ENCODE assay signal across 12 cellular contexts in genomic region chr12:120692524-120693033, GRCh38. TPM values are rescaled to one million over a fixed set of nuclear protein-coding genes. Genes with fewer than 3 reads are reported as not detected.
DNase-seq lines count a peak whose midpoint lies in the region; ATAC-seq and TF ChIP-seq lines count a peak whose summit lies in the region.
"Had no signal": no experiment of that assay in that cellular context is flagged by ENCODE, and none has a peak within 500 bp of the region (broad histone marks: within the 10 kb centered on the region; RNA-seq: fewer than 3 reads in every experiment).

No MANE protein-coding gene starts in this region.

- no peak overlapping the region for H2AFZ ChIP-seq in SK-N-SH (ENCODE audit: low read depth)

- DNase-seq in SK-N-SH (no peak), HFFc6 (no peak), colonic mucosa (no peak), nephron progenitor cell (no peak), esophagus squamous epithelium (lab: John Stamatoyannopoulos, UW) (no peak), cerebellar nuclear complex (lab: John Stamatoyannopoulos, UW) (no peak), tibial nerve (ENCODE audit: low spot score in 2 of 2) (no peak)
- DNase-seq: KBM-7; stimulated activated CD4-positive, alpha-beta T cell treated with anti-CD3 and anti-CD28 coated beads, Interleukin-4, amount 100 ng/mL, for 24 hours had no signal

- ATAC-seq in SK-N-SH treated with all-trans-retinoic acid at 6 μM for 48 hours: no peak
- ATAC-seq: Panc1 had no signal

- no peak overlapping the region for H3K4me2 ChIP-seq in SK-N-SH

- 76% methylated on average over 11 of the region's 11 CpGs for WGBS in SK-N-SH (ENCODE audit: low lambda C conversion rate)
- 71 to 72% methylated on average over 11 of the region's 11 CpGs for WGBS in esophagus squamous epithelium, 2 donors
- 78 to 79% methylated on average over 11 of the region's 11 CpGs for WGBS in tibial nerve, 2 donors

- no peak for TF ChIP-seq CTCF in SK-N-SH (IDR thresholded peaks at IDR 0.05)
- TF ChIP-seq CTCF in HFFc6 (IDR thresholded peaks at IDR 0.05): no peak
- no peak for TF ChIP-seq CTCF in colonic mucosa (IDR thresholded peaks at IDR 0.05)
- TF ChIP-seq CTCF in nephron progenitor cell (IDR thresholded peaks at IDR 0.05): no peak
- no peak for TF ChIP-seq CTCF in esophagus squamous epithelium (IDR thresholded peaks at IDR 0.05)
- no peak for TF ChIP-seq CTCF in tibial nerve (IDR thresholded peaks at IDR 0.05)

- H3K27ac Mint-ChIP-seq in HFFc6 (peak overlapping the region; percentile 22), nephron progenitor cell (peak overlapping the region; percentile 64)

- H3K9ac ChIP-seq in SK-N-SH (no peak overlapping the region), colonic mucosa (ENCODE audit: low read depth in 2 of 2, low read length in 2 of 2) (peak overlapping the region in 1 of 2 donors; percentile 13)

- peaks cover 58% of the 10 kb centered on the region for H4K20me1 ChIP-seq in SK-N-SH (ENCODE audit: insufficient read depth)

- H3K9me3 Mint-ChIP-seq in HFFc6: no peaks in the 10 kb centered on the region
- no peaks in the 10 kb centered on the region for H3K9me3 Mint-ChIP-seq in nephron progenitor cell
- H3K9me3 Mint-ChIP-seq: central memory CD8-positive, alpha-beta T cell had no signal

- peaks cover 4 to 21% of the 10 kb centered on the region in 2 experiments; a peak in 3 of 4 replicates for H3K4me1 ChIP-seq in SK-N-SH (ENCODE audit: control insufficient read depth in 1 of 2, insufficient read depth in 2 of 2, low read depth in 1 of 2, low read length in 1 of 2)
- H3K4me1 ChIP-seq in colonic mucosa: peaks cover 18% of the 10 kb centered on the region
- peaks cover 19 to 56% (median 22%) of the 10 kb centered on the region in 3 donors for H3K4me1 ChIP-seq in esophagus squamous epithelium
- peaks cover 0 to 45% (median 32%) of the 10 kb centered on the region in 4 donors for H3K4me1 ChIP-seq in tibial nerve

- no peaks in the 10 kb centered on the region for H3K9me3 ChIP-seq in SK-N-SH
- no peaks in the 10 kb centered on the region for H3K9me3 ChIP-seq in colonic mucosa
- no peaks in the 10 kb centered on the region for H3K9me3 ChIP-seq in esophagus squamous epithelium
- H3K9me3 ChIP-seq in tibial nerve: no peaks in the 10 kb centered on the region

- peaks cover 48% of the 10 kb centered on the region for H3K4me1 Mint-ChIP-seq in HFFc6 (ENCODE audit: low read depth)
- H3K4me1 Mint-ChIP-seq in nephron progenitor cell: peaks cover 67% of the 10 kb centered on the region

- TF ChIP-seq POLR2A in esophagus squamous epithelium (IDR thresholded peaks at IDR 0.05): no peak
- no peak for TF ChIP-seq POLR2A in tibial nerve (IDR thresholded peaks at IDR 0.05)

- POLR2A ChIA-PET in SK-N-SH (lab: Yijun Ruan, JAX): no interaction called here

- no peaks in the 10 kb centered on the region for H3K9me2 ChIP-seq in SK-N-SH

- H3K79me2 ChIP-seq in SK-N-SH (ENCODE audit: insufficient read depth): peaks cover 65% of the 10 kb centered on the region

- H3K27me3 ChIP-seq in SK-N-SH (ENCODE audit: insufficient read depth) (no peaks in the 10 kb centered on the region), colonic mucosa (no peaks in the 10 kb centered on the region), esophagus squamous epithelium (no peaks in the 10 kb centered on the region), tibial nerve (no peaks in the 10 kb centered on the region)

- H3K27ac ChIP-seq in SK-N-SH (ENCODE audit: low read depth in 2 of 2, low read length in 1 of 2) (no peak overlapping the region), colonic mucosa (peak overlapping the region; percentile 89), esophagus squamous epithelium (no peak overlapping the region), tibial nerve (no peak overlapping the region)

- peaks cover 4% of the 10 kb centered on the region for H3F3A ChIP-seq in SK-N-SH (replicated peaks; ENCODE audit: insufficient read depth)

- H3K4me3 Mint-ChIP-seq in HFFc6 (no peak overlapping the region), nephron progenitor cell (no peak overlapping the region)
- H3K4me3 Mint-ChIP-seq: central memory CD8-positive, alpha-beta T cell had no signal

- peaks cover 42% of the 10 kb centered on the region for H3K36me3 Mint-ChIP-seq in HFFc6 (ENCODE audit: low read depth)
- H3K36me3 Mint-ChIP-seq in nephron progenitor cell (ENCODE audit: low read depth): peaks cover 59% of the 10 kb centered on the region

- intact Hi-C loops in colonic mucosa (cut with DNase I) (loop anchor here (2.0 kb wide), 1 partner anchor 18 kb away; the partner anchor contains the start of gene UNC119B), esophagus squamous epithelium (cut with DNase I) (no loop called here)

- H3K36me3 ChIP-seq in SK-N-SH (replicated peaks in 1 of 2; ENCODE audit: control insufficient read depth in 1 of 2, insufficient read depth in 2 of 2, low read length in 1 of 2) (peaks cover 17 to 39% of the 10 kb centered on the region in 2 experiments), colonic mucosa (peaks cover 14% of the 10 kb centered on the region), esophagus squamous epithelium (peaks cover 19 to 47% (median 28%) of the 10 kb centered on the region in 3 donors), tibial nerve (peaks cover 0 to 44% (median 4%) of the 10 kb centered on the region in 3 donors)

- no peaks in the 10 kb centered on the region for H3K27me3 Mint-ChIP-seq in HFFc6 (ENCODE audit: insufficient read depth)
- peaks cover 4% of the 10 kb centered on the region for H3K27me3 Mint-ChIP-seq in nephron progenitor cell (ENCODE audit: low read depth, poor library complexity)
- H3K27me3 Mint-ChIP-seq: central memory CD8-positive, alpha-beta T cell had no signal

- H3K4me3 ChIP-seq in SK-N-SH (ENCODE audit: low read depth in 2 of 2, low read length in 1 of 2): no peak overlapping the region
- no peak overlapping the region for H3K4me3 ChIP-seq in colonic mucosa
- H3K4me3 ChIP-seq in esophagus squamous epithelium: no peak overlapping the region
- no peak overlapping the region for H3K4me3 ChIP-seq in tibial nerve

- CTCF ChIA-PET in SK-N-SH (lab: Yijun Ruan, JAX): interaction anchor here (2.2 kb wide), 1 partner anchor 43 kb away, joined by 8 read pairs; no protein-coding TSS in a partner anchor

- no peak for TF ChIP-seq EP300 in SK-N-SH (IDR thresholded peaks at IDR 0.05; ENCODE audit: borderline replicate concordance in 1 of 2, low read depth in 1 of 2, low read length in 1 of 2)
- TF ChIP-seq EP300 in tibial nerve (IDR thresholded peaks at IDR 0.05): no peak

- TF ChIP-seq RAD21 in SK-N-SH (IDR thresholded peaks at IDR 0.05; ENCODE audit: low read length): no peak

TF ChIP-seq in SK-N-SH, 30 proteins besides CTCF, POLR2A, EP300 and RAD21 (continues in another document):
- TF ChIP-seq FOSL2 (IDR thresholded peaks at IDR 0.05; ENCODE audit: borderline replicate concordance, low read depth) (no peak), GATA2 (CRISPR knock-in tag; IDR thresholded peaks at IDR 0.05) (no peak), JUND (IDR thresholded peaks at IDR 0.05) (no peak), NRF1 (IDR thresholded peaks at IDR 0.05; ENCODE audit: low read depth, low read length) (no peak)

TF ChIP-seq in SK-N-SH treated with all-trans-retinoic acid at 6 μM for 48 hours, 23 proteins besides CTCF, POLR2A, EP300 and RAD21:
- no peak for TF ChIP-seq POU6F1 (CRISPR knock-in tag; IDR thresholded peaks at IDR 0.05; ENCODE audit: borderline replicate concordance, low read depth)
TF ChIP-seq in SK-N-SH treated with all-trans-retinoic acid at 6 μM for 48 hours: peak in this region for 0.

RNA-seq across cellular contexts. Expression of gene MLEC, which starts 5.6 kb away (rescaled TPM):
- polyA plus RNA-seq in SK-N-SH (2012; rRNA removed): 23.4 and 27.8 TPM in 2 replicates
- 32.4 and 33.3 TPM in 2 replicates for polyA plus RNA-seq in SK-N-SH (2012; cell fraction: cytosol; rRNA removed)
- 12.2 and 23.2 TPM in 2 replicates for polyA plus RNA-seq in SK-N-SH (2012; cell fraction: nucleus; rRNA removed)
- total RNA-seq in HFFc6 (2021; fragmentation: NEBNext Ultra II Directional; extraction: Animal tissue kit (Norgen Biotek cat#: 25700)): 100 to 1,000 TPM; 195 to 241 (median 209) TPM
- total RNA-seq in colonic mucosa: 100 to 1,000 TPM; 331 to 500 TPM
- 10 to 100 TPM; 20.7 to 48.9 (median 34.3) TPM for total RNA-seq in esophagus squamous epithelium
- total RNA-seq in tibial nerve: 10 to 100 TPM; 42.6 to 67.8 (median 58.6) TPM

RNA-seq across cellular contexts. Expression of gene UNC119B, which starts 17.7 kb away (rescaled TPM):
- 23.6 and 32.0 TPM in 2 replicates for polyA plus RNA-seq in SK-N-SH (2012; rRNA removed)
- polyA plus RNA-seq in SK-N-SH (2012; cell fraction: cytosol; rRNA removed): 25.3 and 28.0 TPM in 2 replicates
- polyA plus RNA-seq in SK-N-SH (2012; cell fraction: nucleus; rRNA removed): 23.7 and 28.0 TPM in 2 replicates
- total RNA-seq in HFFc6 (2021; fragmentation: NEBNext Ultra II Directional; extraction: Animal tissue kit (Norgen Biotek cat#: 25700)): 10 to 100 TPM; 32.9 to 39.5 (median 34.4) TPM
- total RNA-seq in colonic mucosa (10 to 100 TPM; 22.7 to 28.3 TPM), esophagus squamous epithelium (10 to 100 TPM in 3 of 4 donors, 1 to 10 TPM in 1; 6.4 to 23.3 (median 12.4) TPM), tibial nerve (10 to 100 TPM; 20.4 to 27.1 (median 22.1) TPM)

RNA-seq across cellular contexts. Expression of gene ACADS, which starts 33.0 kb away (rescaled TPM):
- polyA plus RNA-seq in SK-N-SH (2012; rRNA removed): 4.5 and 4.9 TPM in 2 replicates
- polyA plus RNA-seq in SK-N-SH (2012; cell fraction: cytosol; rRNA removed): 1.3 and 2.9 TPM in 2 replicates
- polyA plus RNA-seq in SK-N-SH (2012; cell fraction: nucleus; rRNA removed): 17.0 and 23.0 TPM in 2 replicates
- total RNA-seq in HFFc6 (2021; fragmentation: NEBNext Ultra II Directional; extraction: Animal tissue kit (Norgen Biotek cat#: 25700)): 1 to 10 TPM in 5 of 6 experiments, under 1 TPM in 1; 0.99 to 2.4 (median 2.0) TPM
- total RNA-seq in colonic mucosa: 100 to 1,000 TPM in 1 of 2 donors, 10 to 100 TPM in 1; 86.0 to 202 TPM
- 10 to 100 TPM; 11.3 to 30.9 (median 19.6) TPM for total RNA-seq in esophagus squamous epithelium
- 10 to 100 TPM; 24.7 to 53.4 (median 34.3) TPM for total RNA-seq in tibial nerve

RNA-seq across cellular contexts. Expression of gene CABP1, which starts 52.2 kb away (rescaled TPM):
- polyA plus RNA-seq in SK-N-SH (2012; rRNA removed): 0.08 and 0.21 TPM in 2 replicates
- polyA plus RNA-seq in SK-N-SH (2012; cell fraction: cytosol; rRNA removed): 0.12 and 0.18 TPM in 2 replicates
- 0.27 and 0.38 TPM in 2 replicates for polyA plus RNA-seq in SK-N-SH (2012; cell fraction: nucleus; rRNA removed)
- total RNA-seq in HFFc6 (2021; fragmentation: NEBNext Ultra II Directional; extraction: Animal tissue kit (Norgen Biotek cat#: 25700)): 1 to 10 TPM in 4 of 6 experiments, under 1 TPM in 2; 0.09 to 2.2 (median 1.4) TPM
- under 1 TPM; 0.77 to 0.79 TPM for total RNA-seq in colonic mucosa
- total RNA-seq in esophagus squamous epithelium: 1 to 10 TPM in 2 of 4 donors, under 1 TPM in 2; 0.19 to 2.4 (median 1.3) TPM
- total RNA-seq in tibial nerve: under 1 TPM in 2 of 4 donors, not detected in 2; 0.21 to 0.22 TPM
